In genomic region chr13:78012046-78012445, GRCh38 we compare ENCODE assay signal across 26 cellular contexts.
"Had no signal": no experiment of that assay in that cellular context is flagged by ENCODE, and none has a peak within 500 bp of the region (broad histone marks: within the 10 kb centered on the region; RNA-seq: fewer than 3 reads in every experiment).

No MANE protein-coding gene starts in this region.

- H3K27me3 ChIP-seq: ascending aorta, breast epithelium, cardiac muscle cell, colonic mucosa had no signal

- H3K4me1 ChIP-seq: ascending aorta, breast epithelium, colonic mucosa had no signal

- H3K4me3 ChIP-seq: ascending aorta, breast epithelium, cardiac muscle cell, colonic mucosa had no signal

- ATAC-seq: activated CD4-positive, CD25-positive, alpha-beta regulatory T cell treated with anti-CD3 and anti-CD28 coated beads, Interleukin-2, amount 50 U/mL, for 24 hours; activated CD8-positive, alpha-beta T cell treated with anti-CD3 and anti-CD28 coated beads for 36 hours; activated naive CD4-positive, alpha-beta T cell treated with anti-CD3 and anti-CD28 coated beads, Interleukin-2, amount 50 U/mL, for 72 hours; activated T-cell treated with anti-CD3 and anti-CD28 coated beads, Interleukin-2, amount 50 U/mL, for 4 hours; esophagus mucosa had no signal

- H3K9me3 ChIP-seq: ascending aorta, colonic mucosa had no signal

- FAIRE-seq: frontal cortex had no signal

- H3K27ac ChIP-seq: ascending aorta, breast epithelium, cardiac muscle cell, colonic mucosa, VCaP had no signal

- H3K36me3 ChIP-seq: ascending aorta, breast epithelium, cardiac muscle cell, colonic mucosa had no signal

- DNase-seq: activated B cell treated with CpG ODN at 0.5 μM for 24 hours; activated CD4-positive, alpha-beta T cell treated with anti-CD3 and anti-CD28 coated beads for 48 hours; activated CD4-positive, alpha-beta T cell treated with anti-CD3 and anti-CD28 coated beads, Interleukin-2, amount 50 U/mL, for 1 hour; activated CD4-positive, alpha-beta T cell treated with anti-CD3 and anti-CD28 coated beads, Interleukin-2, amount 50 U/mL, for 48 hours; activated CD8-positive, alpha-beta memory T cell treated with anti-CD3 and anti-CD28 coated beads for 24 hours; activated CD8-positive, alpha-beta T cell treated with anti-CD3 and anti-CD28 coated beads for 36 hours; activated gamma-delta T cell; activated naive CD4-positive, alpha-beta T cell; activated naive CD4-positive, alpha-beta T cell treated with anti-CD3 and anti-CD28 coated beads, Interleukin-2, amount 10 ng/mL, durations not matched to agents 7 days and 5 days; activated naive CD8-positive, alpha-beta T cell treated with anti-CD3 and anti-CD28 coated beads, Interleukin-2, amount 10 ng/mL, durations not matched to agents 7 days and 5 days; activated T-cell treated with anti-CD3 and anti-CD28 coated beads, Interleukin-2, amount 50 U/mL, for 4 hours; central memory CD4-positive, alpha-beta T cell; cerebellar nuclear complex; colonic mucosa; effector CD8-positive, alpha-beta T cell; foreskin fibroblast; head of caudate nucleus; T-helper 2 cell had no signal
